ENCODE assay signal across 1 cellular context in genomic region chr3:57538465-57538864, GRCh38.
TF ChIP-seq lines count a peak whose summit lies in the region.

No MANE protein-coding gene starts in this region.

TF ChIP-seq in HepG2, 621 proteins besides CTCF, POLR2A, EP300 and RAD21:
- TF ChIP-seq STAG1 (CRISPR knock-in tag; IDR thresholded peaks at IDR 0.05) (peak; percentile 42), ZNF180 (CRISPR knock-in tag; IDR thresholded peaks at IDR 0.05; ENCODE audit: borderline replicate concordance, low read depth) (no peak), MATR3 (CRISPR knock-in tag; IDR thresholded peaks at IDR 0.05) (no peak)
